Comparison of ENCODE assay signal across 9 cellular contexts in genomic region chr11:72069200-72069599, GRCh38. TPM values are rescaled to one million over a fixed set of nuclear protein-coding genes. Genes with fewer than 3 reads are reported as not detected.
A peak's percentile ranks its signal among the peaks of the same experiment; 100 is the strongest.
DNase-seq lines count a peak whose midpoint lies in the region; ATAC-seq and FAIRE-seq lines count a peak whose summit lies in the region.
"Had no signal": no experiment of that assay in that cellular context is flagged by ENCODE, and none has a peak within 500 bp of the region (broad histone marks: within the 10 kb centered on the region; RNA-seq: fewer than 3 reads in every experiment).

No MANE protein-coding gene starts in this region.

- no peak overlapping the region for H3K4me3 ChIP-seq in skin epidermis

- intact Hi-C loops in activated T-helper 1 cell treated with anti-CD3 and anti-CD28 coated beads, Interleukin-12 subunit alpha, Interleukin-12 subunit beta, Interleukin-2, Interleukin-4 antibody, amounts not matched to agents 30 ng/mL and 10 ng/mL and 1 ng/mL, durations not matched to agents 14 hours and 24 hours and 36 hours (cut with micrococcal nuclease): no loop called here
- intact Hi-C loops in left cardiac atrium (cut with DNase I): no loop called here

- no peaks in the 10 kb centered on the region for H3K9me3 Mint-ChIP-seq in activated T-helper 1 cell treated with anti-CD3 and anti-CD28 coated beads, Interleukin-12 subunit alpha, Interleukin-12 subunit beta, Interleukin-2, Interleukin-4 antibody, amounts not matched to agents 30 ng/mL and 10 ng/mL and 1 ng/mL, durations not matched to agents 14 hours and 24 hours and 36 hours

- peaks cover 19% of the 10 kb centered on the region for H3K36me3 Mint-ChIP-seq in activated T-helper 1 cell treated with anti-CD3 and anti-CD28 coated beads, Interleukin-12 subunit alpha, Interleukin-12 subunit beta, Interleukin-2, Interleukin-4 antibody, amounts not matched to agents 30 ng/mL and 10 ng/mL and 1 ng/mL, durations not matched to agents 14 hours and 24 hours and 36 hours (ENCODE audit: low read depth)

- peak overlapping the region; percentile 64 for H3K27ac Mint-ChIP-seq in activated T-helper 1 cell treated with anti-CD3 and anti-CD28 coated beads, Interleukin-12 subunit alpha, Interleukin-12 subunit beta, Interleukin-2, Interleukin-4 antibody, amounts not matched to agents 30 ng/mL and 10 ng/mL and 1 ng/mL, durations not matched to agents 14 hours and 24 hours and 36 hours

- H3K4me1 Mint-ChIP-seq in activated T-helper 1 cell treated with anti-CD3 and anti-CD28 coated beads, Interleukin-12 subunit alpha, Interleukin-12 subunit beta, Interleukin-2, Interleukin-4 antibody, amounts not matched to agents 30 ng/mL and 10 ng/mL and 1 ng/mL, durations not matched to agents 14 hours and 24 hours and 36 hours (ENCODE audit: low read depth): peaks cover 60% of the 10 kb centered on the region

- DNase-seq in GM19239 (ENCODE audit: insufficient read length, low spot score): no peak
- DNase-seq in activated T-helper 1 cell treated with anti-CD3 and anti-CD28 coated beads, Interleukin-12 subunit alpha, Interleukin-12 subunit beta, Interleukin-2, Interleukin-4 antibody, amounts not matched to agents 30 ng/mL and 10 ng/mL and 1 ng/mL, durations not matched to agents 14 hours and 24 hours and 36 hours (ENCODE audit: low spot score): no peak
- no peak for DNase-seq in left cardiac atrium
- no peak for DNase-seq in HK-2 (ENCODE audit: unreplicated experiment)
- no peak for DNase-seq in NCI-H526 treated with DMSO at 0.1 percent for 48 hours (lab: John Stamatoyannopoulos, UW)
- no peak for DNase-seq in COR-L47 (lab: John Stamatoyannopoulos, UW)
- DNase-seq in NCI-H510A treated with DMSO at 0.1 percent for 48 hours (lab: John Stamatoyannopoulos, UW): no peak
- DNase-seq: NCI-H1092 treated with DMSO at 0.1 percent for 48 hours had no signal

- ATAC-seq in left cardiac atrium: peak; percentile 13 to 21

- peak overlapping the region in 20 of 21 experiments; percentile 52 to 87 (median 75) for H3K27ac ChIP-seq in skin epidermis

- FAIRE-seq in GM19239 (lab: Jason Lieb, UNC): peak; percentile 14

- H3K4me3 Mint-ChIP-seq in activated T-helper 1 cell treated with anti-CD3 and anti-CD28 coated beads, Interleukin-12 subunit alpha, Interleukin-12 subunit beta, Interleukin-2, Interleukin-4 antibody, amounts not matched to agents 30 ng/mL and 10 ng/mL and 1 ng/mL, durations not matched to agents 14 hours and 24 hours and 36 hours: no peak overlapping the region

- H3K27me3 Mint-ChIP-seq in activated T-helper 1 cell treated with anti-CD3 and anti-CD28 coated beads, Interleukin-12 subunit alpha, Interleukin-12 subunit beta, Interleukin-2, Interleukin-4 antibody, amounts not matched to agents 30 ng/mL and 10 ng/mL and 1 ng/mL, durations not matched to agents 14 hours and 24 hours and 36 hours (ENCODE audit: insufficient read depth): no peaks in the 10 kb centered on the region

RNA-seq across cellular contexts. Expression of gene NUMA1, which starts 11.1 kb away (rescaled TPM):
- total RNA-seq in activated T-helper 1 cell treated with anti-CD3 and anti-CD28 coated beads, Interleukin-12 subunit alpha, Interleukin-12 subunit beta, Interleukin-2, Interleukin-4 antibody, amounts not matched to agents 30 ng/mL and 10 ng/mL and 1 ng/mL, durations not matched to agents 14 hours and 24 hours and 36 hours: 141 and 150 TPM in 2 replicates
- total RNA-seq in left cardiac atrium: 10 to 100 TPM; 73.3 to 86.7 TPM

RNA-seq across cellular contexts. Expression of gene LRRC51, which starts 11.4 kb away (rescaled TPM):
- total RNA-seq in activated T-helper 1 cell treated with anti-CD3 and anti-CD28 coated beads, Interleukin-12 subunit alpha, Interleukin-12 subunit beta, Interleukin-2, Interleukin-4 antibody, amounts not matched to agents 30 ng/mL and 10 ng/mL and 1 ng/mL, durations not matched to agents 14 hours and 24 hours and 36 hours: 5.7 and 8.2 TPM in 2 replicates
- 1 to 10 TPM; 3.9 to 5.0 TPM for total RNA-seq in left cardiac atrium

RNA-seq across cellular contexts. Expression of gene LAMTOR1, which starts 33.9 kb away (rescaled TPM):
- total RNA-seq in activated T-helper 1 cell treated with anti-CD3 and anti-CD28 coated beads, Interleukin-12 subunit alpha, Interleukin-12 subunit beta, Interleukin-2, Interleukin-4 antibody, amounts not matched to agents 30 ng/mL and 10 ng/mL and 1 ng/mL, durations not matched to agents 14 hours and 24 hours and 36 hours: 70.2 and 77.7 TPM in 2 replicates
- 10 to 100 TPM; 76.4 to 88.0 TPM for total RNA-seq in left cardiac atrium

RNA-seq across cellular contexts. Expression of gene TOMT, which starts 36.5 kb away (rescaled TPM):
- not detected in 2 replicates for total RNA-seq in activated T-helper 1 cell treated with anti-CD3 and anti-CD28 coated beads, Interleukin-12 subunit alpha, Interleukin-12 subunit beta, Interleukin-2, Interleukin-4 antibody, amounts not matched to agents 30 ng/mL and 10 ng/mL and 1 ng/mL, durations not matched to agents 14 hours and 24 hours and 36 hours
- not detected for total RNA-seq in left cardiac atrium

RNA-seq across cellular contexts. Expression of gene ANAPC15, which starts 43.3 kb away (rescaled TPM):
- total RNA-seq in activated T-helper 1 cell treated with anti-CD3 and anti-CD28 coated beads, Interleukin-12 subunit alpha, Interleukin-12 subunit beta, Interleukin-2, Interleukin-4 antibody, amounts not matched to agents 30 ng/mL and 10 ng/mL and 1 ng/mL, durations not matched to agents 14 hours and 24 hours and 36 hours: 49.4 and 51.9 TPM in 2 replicates
- 10 to 100 TPM; 43.3 to 45.0 TPM for total RNA-seq in left cardiac atrium
